Comparison of ENCODE assay signal across 1 cellular context in the genomic region with DNA sequence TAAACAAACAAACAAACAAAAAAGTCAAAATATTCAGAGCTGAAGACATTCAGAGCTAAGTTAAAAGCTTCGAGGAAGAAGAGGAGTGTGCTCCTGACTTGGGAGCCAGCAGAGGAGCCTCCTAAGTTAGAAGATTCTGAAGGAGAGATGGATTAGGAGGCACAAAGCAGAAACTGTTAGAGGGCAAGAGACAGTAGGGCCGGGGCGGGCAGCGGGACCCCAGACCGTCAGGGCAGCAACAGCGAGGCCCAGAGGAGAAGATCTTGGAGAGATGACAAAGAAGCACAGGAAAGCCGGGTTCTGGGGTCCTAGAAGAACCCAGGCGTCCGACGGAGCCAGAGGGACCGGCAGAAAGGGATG.
TF ChIP-seq lines count a peak whose summit lies in the region.

No MANE protein-coding gene starts in this region.

TF ChIP-seq in HepG2, 621 proteins besides CTCF, POLR2A, EP300 and RAD21 (continued from another document):
- TF ChIP-seq, protein P1, sequence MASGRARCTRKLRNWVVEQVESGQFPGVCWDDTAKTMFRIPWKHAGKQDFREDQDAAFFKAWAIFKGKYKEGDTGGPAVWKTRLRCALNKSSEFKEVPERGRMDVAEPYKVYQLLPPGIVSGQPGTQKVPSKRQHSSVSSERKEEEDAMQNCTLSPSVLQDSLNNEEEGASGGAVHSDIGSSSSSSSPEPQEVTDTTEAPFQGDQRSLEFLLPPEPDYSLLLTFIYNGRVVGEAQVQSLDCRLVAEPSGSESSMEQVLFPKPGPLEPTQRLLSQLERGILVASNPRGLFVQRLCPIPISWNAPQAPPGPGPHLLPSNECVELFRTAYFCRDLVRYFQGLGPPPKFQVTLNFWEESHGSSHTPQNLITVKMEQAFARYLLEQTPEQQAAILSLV (CRISPR knock-in tag; IDR thresholded peaks at IDR 0.05; ENCODE audit: borderline replicate concordance), result no peak
- TF ChIP-seq EEA1 (CRISPR knock-in tag; IDR thresholded peaks at IDR 0.05; ENCODE audit: borderline replicate concordance), result no peak
- TF ChIP-seq ZNF234 (CRISPR knock-in tag; conservative IDR thresholded peaks at IDR 0.05), result no peak
- no peak for TF ChIP-seq GATA4 (IDR thresholded peaks at IDR 0.05; ENCODE audit: borderline replicate concordance, low read depth)
- TF ChIP-seq ZBTB3 (CRISPR knock-in tag; IDR thresholded peaks at IDR 0.05; ENCODE audit: borderline replicate concordance, low read depth), result no peak
- TF ChIP-seq PTBP1 (IDR thresholded peaks at IDR 0.05; ENCODE audit: low read depth, low read length, poor library complexity, severe bottlenecking), result no peak
- no peak for TF ChIP-seq YEATS4 (CRISPR knock-in tag; IDR thresholded peaks at IDR 0.05; ENCODE audit: borderline replicate concordance)
- TF ChIP-seq ZNF792 (CRISPR knock-in tag; IDR thresholded peaks at IDR 0.05), result no peak
- TF ChIP-seq JARID2 (CRISPR knock-in tag; IDR thresholded peaks at IDR 0.05; ENCODE audit: insufficient replicate concordance), result no peak
- TF ChIP-seq ZNF75D (CRISPR knock-in tag; IDR thresholded peaks at IDR 0.05; ENCODE audit: borderline replicate concordance), result no peak
- TF ChIP-seq DNMT3B (CRISPR knock-in tag; conservative IDR thresholded peaks at IDR 0.05), result no peak
- no peak for TF ChIP-seq REPIN1 (CRISPR knock-in tag; IDR thresholded peaks at IDR 0.05; ENCODE audit: borderline replicate concordance, low read depth)
